In the genomic region with DNA sequence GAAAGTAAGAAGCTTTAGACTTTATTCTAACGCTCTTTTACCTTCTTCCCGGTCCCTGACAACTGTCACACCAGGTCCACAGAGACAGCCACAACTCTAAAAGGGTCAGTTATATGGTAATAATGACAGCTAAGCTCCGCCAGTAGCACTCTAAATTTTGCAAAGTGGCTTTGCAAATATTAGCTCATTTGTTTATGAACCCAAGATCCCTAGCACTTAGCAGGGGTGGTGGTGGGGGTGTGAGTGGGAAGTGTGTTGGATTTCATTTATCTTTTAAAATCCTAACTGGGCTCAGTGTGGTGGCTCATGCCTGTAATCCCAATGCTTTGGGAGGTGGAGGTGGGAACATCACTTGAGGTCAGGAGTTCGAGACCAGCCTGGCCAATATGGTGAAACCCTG, we compare ENCODE assay signal across 21 cellular contexts.
"Had no signal": no experiment of that assay in that cellular context is flagged by ENCODE, and none has a peak within 500 bp of the region (broad histone marks: within the 10 kb centered on the region; RNA-seq: fewer than 3 reads in every experiment).

No MANE protein-coding gene starts in this region.

- ATAC-seq: activated CD8-positive, alpha-beta memory T cell treated with anti-CD3 and anti-CD28 coated beads, Interleukin-2, amount 10 ng/mL, durations not matched to agents 7 days and 5 days; gastroesophageal sphincter; heart right ventricle; right cardiac atrium had no signal

- DNase-seq: activated CD4-positive, alpha-beta memory T cell treated with anti-CD3 and anti-CD28 coated beads, Interleukin-2, amount 10 ng/mL, durations not matched to agents 7 days and 5 days; activated CD4-positive, alpha-beta T cell treated with anti-CD3 and anti-CD28 coated beads for 48 hours; activated CD4-positive, CD25-positive, alpha-beta regulatory T cell; activated CD8-positive, alpha-beta memory T cell treated with anti-CD3 and anti-CD28 coated beads, Interleukin-2, amount 10 ng/mL, durations not matched to agents 7 days and 5 days; cerebellar nuclear complex; cortex of kidney; effector CD8-positive, alpha-beta T cell; heart right ventricle; kidney glomerular epithelial cell; left ventricle myocardium inferior; mammary epithelial cell; midbrain; right cardiac atrium; stimulated activated CD4-positive, alpha-beta T cell treated with anti-CD3 and anti-CD28 coated beads, Interleukin-2, amount 100 ng/mL, for 24 hours; stimulated activated naive CD4-positive, alpha-beta T cell treated with Interleukin-2 at 50 U/mL for 16 hours; tibial artery had no signal

- H3K4me1 ChIP-seq: esophagus muscularis mucosa, gastroesophageal sphincter, heart right ventricle, left ventricle myocardium inferior, prostate gland, tibial artery had no signal

- H3K27ac ChIP-seq: esophagus muscularis mucosa, gastroesophageal sphincter, heart right ventricle, left ventricle myocardium inferior, prostate gland, tibial artery had no signal

- H3K36me3 ChIP-seq: esophagus muscularis mucosa, gastroesophageal sphincter, heart right ventricle, left ventricle myocardium inferior, prostate gland, tibial artery had no signal

- H3K9me3 ChIP-seq: esophagus muscularis mucosa, gastroesophageal sphincter, left ventricle myocardium inferior, prostate gland, tibial artery had no signal

- FAIRE-seq: bronchial epithelial cell, endothelial cell of umbilical vein had no signal

- H3K27me3 ChIP-seq: gastroesophageal sphincter, tibial artery had no signal

- H3K4me3 ChIP-seq: esophagus muscularis mucosa, gastroesophageal sphincter, heart right ventricle, left ventricle myocardium inferior, prostate gland, tibial artery had no signal
